Comparison of ENCODE assay signal across 35 cellular contexts in genomic region chr4:115366390-115366789, GRCh38.
"Had no signal": no experiment of that assay in that cellular context is flagged by ENCODE, and none has a peak within 500 bp of the region (broad histone marks: within the 10 kb centered on the region; RNA-seq: fewer than 3 reads in every experiment).

No MANE protein-coding gene starts in this region.

- H3K27ac ChIP-seq: brain microvascular endothelial cell, Peyer's patch, VCaP had no signal

- H3K9me3 ChIP-seq: MG63, Peyer's patch had no signal

- H3K4me3 Mint-ChIP-seq: activated B cell treated with CpG ODN at 0.5 μM for 24 hours; activated CD4-positive, alpha-beta memory T cell treated with anti-CD3 and anti-CD28 coated beads, Interleukin-2, amount 10 ng/mL, durations not matched to agents 7 days and 5 days; activated CD8-positive, alpha-beta memory T cell treated with anti-CD3 and anti-CD28 coated beads, Interleukin-2, amount 10 ng/mL, durations not matched to agents 7 days and 5 days; activated naive CD4-positive, alpha-beta T cell treated with anti-CD3 and anti-CD28 coated beads, Interleukin-2, amount 10 ng/mL, durations not matched to agents 7 days and 5 days; activated naive CD8-positive, alpha-beta T cell; activated naive CD8-positive, alpha-beta T cell treated with anti-CD3 and anti-CD28 coated beads, Interleukin-2, amount 50 U/mL, for 24 hours had no signal

- H3K9me3 Mint-ChIP-seq: activated B cell treated with CpG ODN at 0.5 μM for 24 hours; activated naive CD4-positive, alpha-beta T cell treated with anti-CD3 and anti-CD28 coated beads, Interleukin-2, amount 10 ng/mL, durations not matched to agents 7 days and 5 days; activated naive CD8-positive, alpha-beta T cell treated with anti-CD3 and anti-CD28 coated beads, Interleukin-2, amount 50 U/mL, for 24 hours had no signal

- H3K4me1 Mint-ChIP-seq: activated B cell treated with CpG ODN at 0.5 μM for 24 hours; activated CD4-positive, alpha-beta memory T cell treated with anti-CD3 and anti-CD28 coated beads, Interleukin-2, amount 10 ng/mL, durations not matched to agents 7 days and 5 days; activated CD8-positive, alpha-beta memory T cell treated with anti-CD3 and anti-CD28 coated beads, Interleukin-2, amount 10 ng/mL, durations not matched to agents 7 days and 5 days; activated naive CD4-positive, alpha-beta T cell treated with anti-CD3 and anti-CD28 coated beads, Interleukin-2, amount 10 ng/mL, durations not matched to agents 7 days and 5 days; activated naive CD8-positive, alpha-beta T cell treated with anti-CD3 and anti-CD28 coated beads, Interleukin-2, amount 50 U/mL, for 24 hours had no signal

- H3K27me3 Mint-ChIP-seq: activated B cell treated with CpG ODN at 0.5 μM for 24 hours; activated CD4-positive, alpha-beta memory T cell treated with anti-CD3 and anti-CD28 coated beads, Interleukin-2, amount 10 ng/mL, durations not matched to agents 7 days and 5 days; activated CD8-positive, alpha-beta memory T cell treated with anti-CD3 and anti-CD28 coated beads, Interleukin-2, amount 10 ng/mL, durations not matched to agents 7 days and 5 days; activated naive CD4-positive, alpha-beta T cell treated with anti-CD3 and anti-CD28 coated beads, Interleukin-2, amount 10 ng/mL, durations not matched to agents 7 days and 5 days; activated naive CD8-positive, alpha-beta T cell; activated naive CD8-positive, alpha-beta T cell treated with anti-CD3 and anti-CD28 coated beads, Interleukin-2, amount 50 U/mL, for 24 hours had no signal

- H3K27me3 ChIP-seq: brain microvascular endothelial cell, MG63, Peyer's patch had no signal

- H3K4me3 ChIP-seq: MG63, Peyer's patch had no signal

- DNase-seq: activated B cell treated with CpG ODN at 0.5 μM for 24 hours; activated CD4-positive, alpha-beta memory T cell treated with anti-CD3 and anti-CD28 coated beads, Interleukin-2, amount 10 ng/mL, durations not matched to agents 7 days and 5 days; activated CD4-positive, alpha-beta T cell treated with anti-CD3 and anti-CD28 coated beads for 4 hours; activated CD4-positive, CD25-positive, alpha-beta regulatory T cell treated with anti-CD3 and anti-CD28 coated beads, Interleukin-2, amount 50 U/mL, for 72 hours; activated CD8-positive, alpha-beta memory T cell treated with anti-CD3 and anti-CD28 coated beads for 24 hours; activated CD8-positive, alpha-beta memory T cell treated with anti-CD3 and anti-CD28 coated beads, Interleukin-2, amount 10 ng/mL, durations not matched to agents 7 days and 5 days; activated CD8-positive, alpha-beta memory T cell treated with anti-CD3 and anti-CD28 coated beads, Interleukin-2, amount 50 U/mL, for 48 hours; activated effector memory CD4-positive, alpha-beta T cell treated with Interleukin-2 at 50 U/mL for 16 hours; activated naive CD4-positive, alpha-beta T cell treated with anti-CD3 and anti-CD28 coated beads, Interleukin-2, amount 10 ng/mL, durations not matched to agents 7 days and 5 days; activated naive CD8-positive, alpha-beta T cell treated with anti-CD3 and anti-CD28 coated beads, Interleukin-2, amount 50 U/mL, for 24 hours; activated T-cell treated with anti-CD3 and anti-CD28 coated beads, Interleukin-2, amount 50 U/mL, for 48 hours; anterior cingulate cortex; brain microvascular endothelial cell; central memory CD4-positive, alpha-beta T cell; Kasumi-1; KG1; MG63; NCI-H1048; NCI-H1105 treated with DMSO at 0.1 percent for 48 hours; NCI-H1436 treated with DMSO at 0.1 percent for 48 hours; NCI-H1694 treated with DMSO at 0.1 percent for 48 hours; NCI-H2029; NCI-H345; NCI-H524 treated with DMSO at 0.1 percent for 48 hours; NK-92 treated with Interleukin-12 subunit alpha and Interleukin-12 subunit beta, amount 100 ng/mL, for 24 hours; PC-3; RPMI8226; SW 1271; T-helper 1 cell; T-helper 2 cell; T-helper 9 cell had no signal

- H3K36me3 ChIP-seq: brain microvascular endothelial cell, MG63, Peyer's patch had no signal

- ATAC-seq: activated CD8-positive, alpha-beta memory T cell treated with anti-CD3 and anti-CD28 coated beads, Interleukin-2, amount 10 ng/mL, durations not matched to agents 7 days and 5 days; activated naive CD8-positive, alpha-beta T cell treated with anti-CD3 and anti-CD28 coated beads, Interleukin-2, amount 50 U/mL, for 24 hours; PC-3; Right ventricle myocardium inferior had no signal

- H3K4me1 ChIP-seq: Peyer's patch had no signal

- H3K36me3 Mint-ChIP-seq: activated CD8-positive, alpha-beta memory T cell treated with anti-CD3 and anti-CD28 coated beads, Interleukin-2, amount 10 ng/mL, durations not matched to agents 7 days and 5 days; activated naive CD4-positive, alpha-beta T cell treated with anti-CD3 and anti-CD28 coated beads, Interleukin-2, amount 10 ng/mL, durations not matched to agents 7 days and 5 days; activated naive CD8-positive, alpha-beta T cell had no signal

- H3K27ac Mint-ChIP-seq: activated B cell treated with CpG ODN at 0.5 μM for 24 hours; activated CD4-positive, alpha-beta memory T cell treated with anti-CD3 and anti-CD28 coated beads, Interleukin-2, amount 10 ng/mL, durations not matched to agents 7 days and 5 days; activated CD8-positive, alpha-beta memory T cell treated with anti-CD3 and anti-CD28 coated beads, Interleukin-2, amount 10 ng/mL, durations not matched to agents 7 days and 5 days; activated naive CD4-positive, alpha-beta T cell treated with anti-CD3 and anti-CD28 coated beads, Interleukin-2, amount 10 ng/mL, durations not matched to agents 7 days and 5 days; activated naive CD8-positive, alpha-beta T cell; activated naive CD8-positive, alpha-beta T cell treated with anti-CD3 and anti-CD28 coated beads, Interleukin-2, amount 50 U/mL, for 24 hours had no signal
